10 cellular contexts compared by ENCODE assay signal in the genomic region with DNA sequence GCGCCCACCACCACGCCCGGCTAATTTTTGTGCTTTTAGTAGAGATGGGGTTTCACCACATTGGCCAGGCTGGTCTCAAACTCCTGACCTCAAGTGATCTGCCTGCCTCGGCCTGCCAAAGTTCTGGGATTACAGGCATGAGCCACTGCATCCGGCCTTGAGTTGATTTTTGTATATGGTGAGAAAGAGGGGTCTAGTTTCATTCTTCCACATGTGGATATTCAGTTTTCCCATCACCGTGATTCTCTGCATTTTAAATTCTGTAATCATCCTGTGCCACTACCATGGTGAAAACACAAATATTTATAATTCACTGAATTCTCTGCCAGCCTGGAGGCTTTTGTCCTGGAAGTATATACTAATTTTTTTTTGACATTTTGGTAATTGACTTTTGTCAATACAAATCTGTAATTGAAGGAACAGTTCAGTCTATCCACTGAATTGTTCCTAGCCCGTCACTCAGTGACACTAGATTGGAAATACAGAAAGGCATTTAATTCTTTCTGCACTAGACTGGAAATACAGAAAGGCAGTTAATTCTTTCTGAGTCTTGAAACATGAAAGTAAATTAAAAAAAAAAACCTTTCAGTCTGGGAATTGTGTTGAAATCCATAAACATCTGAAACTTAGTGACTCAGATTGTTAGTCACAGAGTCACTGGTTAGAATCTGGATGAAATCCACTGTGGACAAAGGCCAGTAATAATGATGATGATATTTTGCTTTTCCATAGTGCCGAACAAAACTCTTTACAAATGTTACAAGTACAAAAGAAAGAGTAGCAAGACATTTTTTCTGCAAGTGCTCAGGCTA. TPM values are rescaled to one million over a fixed set of nuclear protein-coding genes. Genes with fewer than 3 reads are reported as not detected.
A peak's percentile ranks its signal among the peaks of the same experiment; 100 is the strongest.
DNase-seq lines count a peak whose midpoint lies in the region; TF ChIP-seq lines count a peak whose summit lies in the region.
"Had no signal": no experiment of that assay in that cellular context is flagged by ENCODE, and none has a peak within 500 bp of the region (broad histone marks: within the 10 kb centered on the region; RNA-seq: fewer than 3 reads in every experiment).

No MANE protein-coding gene starts in this region.

- peaks cover 2% of the 10 kb centered on the region for H3K9me3 Mint-ChIP-seq in Calu3 (ENCODE audit: low read depth, unreplicated experiment)

- no peaks in the 10 kb centered on the region for H4K20me1 ChIP-seq in OCI-LY7 (ENCODE audit: insufficient read depth, low read length)

- H3K9me2 ChIP-seq in OCI-LY7 (ENCODE audit: insufficient read depth, low read length): no peaks in the 10 kb centered on the region

- H3K4me1 ChIP-seq in ascending aorta: peaks cover 0 to 16% of the 10 kb centered on the region in 2 donors
- no peaks in the 10 kb centered on the region for H3K4me1 ChIP-seq in OCI-LY7 (ENCODE audit: insufficient read depth, low read length, poor library complexity, severe bottlenecking)
- H3K4me1 ChIP-seq in mesendoderm (ENCODE audit: control insufficient read depth, low read depth, low read length): peaks cover 9% of the 10 kb centered on the region
- peaks cover 0 to 10% (median 6%) of the 10 kb centered on the region in 6 donors for H3K4me1 ChIP-seq in spleen

- H3K4me3 Mint-ChIP-seq in Calu3 (ENCODE audit: low read depth, unreplicated experiment): no peak overlapping the region

- TF ChIP-seq CTCF in ascending aorta (IDR thresholded peaks at IDR 0.05): no peak
- no peak for TF ChIP-seq CTCF in Calu3 (IDR thresholded peaks at IDR 0.05; ENCODE audit: unreplicated experiment)
- TF ChIP-seq CTCF in OCI-LY7 (conservative IDR thresholded peaks at IDR 0.05; ENCODE audit: low read length): no peak
- no peak for TF ChIP-seq CTCF in spleen (IDR thresholded peaks at IDR 0.05 in 8 of 11, conservative IDR thresholded peaks at IDR 0.05 in 3 of 11)

- H2AFZ ChIP-seq in OCI-LY7 (ENCODE audit: low read length): no peak overlapping the region

- TF ChIP-seq POLR2A in spleen (IDR thresholded peaks at IDR 0.05): no peak

- H4K8ac ChIP-seq in mesendoderm (ENCODE audit: low read depth, low read length): no peak overlapping the region

- peak overlapping the region; percentile 64 to 65 for H3K27ac ChIP-seq in ascending aorta
- H3K27ac ChIP-seq in OCI-LY7 (ENCODE audit: low read depth, low read length, poor library complexity, severe bottlenecking): no peak overlapping the region
- H3K27ac ChIP-seq in mesendoderm (ENCODE audit: low read depth, low read length): no peak overlapping the region
- peak overlapping the region in 4 of 8 donors; percentile 18 to 46 (median 40) for H3K27ac ChIP-seq in spleen
- H3K27ac ChIP-seq: SK-N-MC had no signal

- peak; percentile 92 for DNase-seq in EH (ENCODE audit: low read depth)
- DNase-seq in ascending aorta (ENCODE audit: low spot score in 2 of 2): no peak
- DNase-seq in glomerular visceral epithelial cell (ENCODE audit: extremely low spot score): peak; percentile 49
- DNase-seq in renal cortical epithelial cell (ENCODE audit: low read depth): peak; percentile 92
- no peak for DNase-seq in Calu3
- DNase-seq in OCI-LY7 (ENCODE audit: low spot score): no peak
- no peak for DNase-seq in mesendoderm
- DNase-seq in spleen: no peak

- no peak overlapping the region for H3K23ac ChIP-seq in mesendoderm (ENCODE audit: low read length)

- POLR2A ChIA-PET in OCI-LY7 (lab: Charles Lee): no interaction called here

- CTCF ChIA-PET in Calu3 (lab: Charles Lee) (no interaction called here), OCI-LY7 (lab: Charles Lee; ENCODE audit: unreplicated experiment) (no interaction called here)

- BruUV-seq in Calu3 (replicated peaks; lab: Mats Ljungman, UMichigan): no TSS peak
- BruUV-seq in OCI-LY7 (replicated peaks; lab: Mats Ljungman, UMichigan): no TSS peak

- intact Hi-C loops in ascending aorta (cut with DNase I) (loop anchor here (2.0 to 5.0 kb wide), 3 partner anchors 59 to 233 kb away; a partner anchor contains a TSS), Calu3 (cut with micrococcal nuclease; ENCODE audit: unreplicated experiment) (no loop called here), OCI-LY7 (cut with micrococcal nuclease; ENCODE audit: unreplicated experiment) (no loop called here), spleen (cut with DNase I; ENCODE audit: low total_unique reads) (no loop called here)

- no peaks in the 10 kb centered on the region for H3K79me1 ChIP-seq in mesendoderm (ENCODE audit: low read length)

- no peak overlapping the region for H2BK120ac ChIP-seq in mesendoderm (ENCODE audit: low read depth, low read length)

- no peak overlapping the region for H2AK5ac ChIP-seq in mesendoderm (ENCODE audit: low read length)

- H3K9me3 ChIP-seq in ascending aorta: no peaks in the 10 kb centered on the region
- no peaks in the 10 kb centered on the region for H3K9me3 ChIP-seq in OCI-LY7 (ENCODE audit: low read length)
- H3K9me3 ChIP-seq in spleen: no peaks in the 10 kb centered on the region
- H3K9me3 ChIP-seq: testis had no signal

- WGBS in mesendoderm (ENCODE audit: extremely low coverage, insufficient coverage, low lambda C conversion rate): no CpG with 5 or more reads among the region's 8 CpGs
- 74 to 91% (median 81%) methylated on average over 8 of the region's 8 CpGs for WGBS in spleen, 5 donors

- no peak overlapping the region for H3K56ac ChIP-seq in mesendoderm (ENCODE audit: low read length)

- no peak overlapping the region for H4K5ac ChIP-seq in mesendoderm (ENCODE audit: low read length)

- peaks cover 34% of the 10 kb centered on the region for H3K4me1 Mint-ChIP-seq in Calu3 (ENCODE audit: low read depth, unreplicated experiment)

- no peak overlapping the region for H3K18ac ChIP-seq in mesendoderm (ENCODE audit: low read length)

- H3K4ac ChIP-seq in mesendoderm (ENCODE audit: low read depth, low read length): no peak overlapping the region

- H3K79me2 ChIP-seq in OCI-LY7 (ENCODE audit: insufficient read depth, low read depth, low read length): no peaks in the 10 kb centered on the region
- H3K79me2 ChIP-seq in mesendoderm (ENCODE audit: control insufficient read depth, insufficient read depth, low read length): no peaks in the 10 kb centered on the region

- no peaks in the 10 kb centered on the region for H3K27me3 Mint-ChIP-seq in Calu3 (ENCODE audit: unreplicated experiment)

- H3K4me2 ChIP-seq in OCI-LY7 (ENCODE audit: low read length): no peak overlapping the region
- no peak overlapping the region for H3K4me2 ChIP-seq in mesendoderm (ENCODE audit: low read length)

- H2BK5ac ChIP-seq in mesendoderm (ENCODE audit: low read length): no peak overlapping the region

- H2BK15ac ChIP-seq in mesendoderm (replicated peaks; ENCODE audit: low read depth): no peak overlapping the region

- H3K4me3 ChIP-seq in ascending aorta (peak overlapping the region; percentile 20 to 29), OCI-LY7 (ENCODE audit: low read depth, low read length, poor library complexity, severe bottlenecking) (no peak overlapping the region), mesendoderm (ENCODE audit: low read length) (no peak overlapping the region), spleen (no peak overlapping the region)
- H3K4me3 ChIP-seq: SK-N-MC, testis had no signal

- H3K27ac Mint-ChIP-seq in Calu3 (ENCODE audit: unreplicated experiment): no peak overlapping the region

- H3K9ac ChIP-seq in mesendoderm (ENCODE audit: low read length): no peak overlapping the region

- H3K36me3 ChIP-seq in ascending aorta (no peaks in the 10 kb centered on the region), OCI-LY7 (ENCODE audit: insufficient read depth, low read length) (no peaks in the 10 kb centered on the region), mesendoderm (ENCODE audit: control insufficient read depth, insufficient read depth, low read length) (no peaks in the 10 kb centered on the region), spleen (no peaks in the 10 kb centered on the region)

- peaks cover 9% of the 10 kb centered on the region for H3K36me3 Mint-ChIP-seq in Calu3 (ENCODE audit: insufficient read depth, unreplicated experiment)

- H3K27me3 ChIP-seq in ascending aorta (no peaks in the 10 kb centered on the region), mesendoderm (ENCODE audit: insufficient read depth, low read length, poor library complexity) (no peaks in the 10 kb centered on the region), spleen (replicated peaks in 1 of 7) (peaks cover 0 to 6% (median 0%) of the 10 kb centered on the region in 7 donors)
- H3K27me3 ChIP-seq: testis had no signal

RNA-seq across cellular contexts. Expression of a gene that starts 5.4 kb away (rescaled TPM):
- 3.6 TPM for total RNA-seq in ascending aorta
- 12.2 and 13.7 TPM in 2 replicates for total RNA-seq in renal cortical epithelial cell
- 22.7 and 24.6 TPM in 2 replicates for total RNA-seq in Calu3 (2022)
- not detected in 2 replicates for total RNA-seq in OCI-LY7 (2014; rRNA removed; shearing (Covaris generic))
- not detected in 2 replicates for total RNA-seq in OCI-LY7 (2022)
- 12.9 TPM for polyA plus RNA-seq in mesendoderm (2013, experiment 1 of 2)
- 13.8 TPM for polyA plus RNA-seq in mesendoderm (2013, experiment 2 of 2)
- total RNA-seq in spleen: 1 to 10 TPM in 6 of 7 donors, under 1 TPM in 1; 0.85 to 3.8 (median 2.9) TPM
- polyA plus RNA-seq in spleen: 1 to 10 TPM; 1.7 to 3.1 (median 2.3) TPM

RNA-seq across cellular contexts. Expression of a gene that starts 58.1 kb away (rescaled TPM):
- total RNA-seq in ascending aorta: not detected
- total RNA-seq in renal cortical epithelial cell: 1.4 TPM in 1 of 2 replicates, not detected in the other
- total RNA-seq in Calu3 (2022): 0.37 and 0.66 TPM in 2 replicates
- 0.39 TPM in 1 of 2 replicates, not detected in the other for total RNA-seq in OCI-LY7 (2014; rRNA removed; shearing (Covaris generic))
- not detected in 2 replicates for total RNA-seq in OCI-LY7 (2022)
- polyA plus RNA-seq in mesendoderm (2013, experiment 1 of 2): not detected
- polyA plus RNA-seq in mesendoderm (2013, experiment 2 of 2): not detected
- 1 to 10 TPM in 1 of 7 donors, under 1 TPM in 3, not detected in 3; 0.32 to 1.1 (median 0.59) TPM for total RNA-seq in spleen
- polyA plus RNA-seq in spleen: under 1 TPM; 0.03 to 0.22 (median 0.15) TPM

RNA-seq across cellular contexts. Expression of a gene that starts 58.6 kb away (rescaled TPM):
- total RNA-seq in ascending aorta (0.64 TPM), renal cortical epithelial cell (2.8 and 11.4 TPM in 2 replicates), Calu3 (2022) (6.6 and 7.0 TPM in 2 replicates), OCI-LY7 (2022) (7.9 and 8.3 TPM in 2 replicates), spleen (1 to 10 TPM; 2.2 to 4.3 (median 2.8) TPM)
- total RNA-seq in OCI-LY7 (2014; rRNA removed; shearing (Covaris generic)): 3.6 and 5.5 TPM in 2 replicates
- 1.5 TPM for polyA plus RNA-seq in mesendoderm (2013, experiment 1 of 2)
- polyA plus RNA-seq in mesendoderm (2013, experiment 2 of 2): 1.6 TPM
- polyA plus RNA-seq in spleen: 1 to 10 TPM; 1.5 to 3.0 (median 2.6) TPM

Comparison
In these comparisons a context has a peak if more than half of its experiments do, and no peak if none do; other contexts are left out.
1. DNase-seq: peak in EH (single experiment), glomerular visceral epithelial cell (single experiment) and renal cortical epithelial cell (single experiment); none in ascending aorta (0 of 2), Calu3 (single experiment), OCI-LY7 (single experiment), mesendoderm (single experiment) and spleen (single experiment).
2. H3K27ac ChIP-seq: peak in ascending aorta (2 of 2); none in OCI-LY7 (single experiment) and mesendoderm (single experiment).
3. H3K4me3 ChIP-seq: peak in ascending aorta (2 of 2); none in OCI-LY7 (single experiment), mesendoderm (single experiment) and spleen (0 of 8).